In the genomic region with DNA sequence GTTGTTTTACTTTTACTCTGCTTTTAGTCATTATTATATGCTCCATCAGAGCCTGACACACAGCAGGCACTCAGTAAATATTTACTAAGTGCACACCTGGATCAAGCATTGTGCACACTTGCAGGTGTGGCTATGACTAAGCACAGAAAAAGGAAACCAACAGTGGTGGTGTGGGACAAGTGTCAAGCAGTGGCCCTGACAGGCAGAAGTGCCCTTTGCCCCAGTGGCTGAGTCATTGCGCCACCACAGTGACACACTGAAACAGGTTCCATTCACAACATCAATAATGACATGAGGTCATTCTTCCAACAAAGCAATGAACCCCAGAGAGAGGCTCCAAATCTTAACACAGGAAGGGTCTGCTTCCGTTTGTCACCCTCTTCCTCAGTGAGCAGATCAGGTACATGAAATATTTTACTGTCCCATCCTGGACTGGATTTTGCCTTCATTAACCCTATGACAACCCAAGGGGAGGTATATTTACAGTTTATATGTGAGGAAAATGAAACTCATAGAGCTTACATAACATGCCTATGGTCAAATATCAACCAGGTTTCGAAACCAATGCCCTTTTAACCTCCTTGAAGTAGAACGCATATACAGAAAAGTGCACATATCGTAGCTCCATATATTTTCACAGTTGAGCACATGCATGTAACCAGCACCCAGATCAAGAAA, we compare ENCODE assay signal across 8 cellular contexts.
DNase-seq lines count a peak whose midpoint lies in the region; ATAC-seq, FAIRE-seq and TF ChIP-seq lines count a peak whose summit lies in the region.

No MANE protein-coding gene starts in this region.

- RAD21 ChIA-PET in GM12878 (lab: Charles Lee; ENCODE audit: unreplicated experiment) = no interaction called here

- H3K36me3 ChIP-seq in left ventricle myocardium inferior = no peaks in the 10 kb centered on the region
- H3K36me3 ChIP-seq in GM12878 (ENCODE audit: control insufficient read depth in 2 of 2, insufficient read depth in 2 of 2, low read length in 1 of 2) = no peaks in the 10 kb centered on the region
- no peaks in the 10 kb centered on the region for H3K36me3 ChIP-seq in psoas muscle (ENCODE audit: insufficient read depth in 1 of 2, low read depth in 1 of 2)

- H3K4me3 ChIP-seq in left ventricle myocardium inferior (no peak overlapping the region), GM12878 (no peak overlapping the region), psoas muscle (no peak overlapping the region)

- CTCF ChIA-PET in GM12878 (lab: Yijun Ruan, JAX) = interaction anchor here (0.9 kb wide), 1 partner anchor 307 kb away, joined by 3 read pairs; no protein-coding TSS in a partner anchor

- POLR2A ChIA-PET in GM12878 (lab: Charles Lee) = no interaction called here

- BruUV-seq in GM12878 (replicated peaks; lab: Mats Ljungman, UMichigan) = no TSS peak

- H2AFZ ChIP-seq in GM12878 (ENCODE audit: control insufficient read depth, low read depth, low read length) = no peak overlapping the region

- H3K79me2 ChIP-seq in GM12878 (ENCODE audit: control insufficient read depth, insufficient read depth, low read length) = no peaks in the 10 kb centered on the region

- H3K27me3 ChIP-seq in left ventricle myocardium inferior (ENCODE audit: low read depth) (no peaks in the 10 kb centered on the region), GM12878 (replicated peaks in 1 of 2; ENCODE audit: control insufficient read depth in 2 of 2, insufficient read depth in 2 of 2, low read length in 1 of 2) (no peaks in the 10 kb centered on the region), psoas muscle (ENCODE audit: insufficient read depth in 3 of 3, low read length in 2 of 3) (no peaks in the 10 kb centered on the region)

- H4K20me1 ChIP-seq in GM12878 (ENCODE audit: control insufficient read depth, insufficient read depth) = no peaks in the 10 kb centered on the region

- H3K4me1 ChIP-seq in left ventricle myocardium inferior (no peaks in the 10 kb centered on the region), GM12878 (ENCODE audit: control insufficient read depth, insufficient read depth, low read length) (peaks cover 7% of the 10 kb centered on the region), psoas muscle (peaks cover 35% of the 10 kb centered on the region)

- no peak overlapping the region for H3K27ac ChIP-seq in left ventricle myocardium inferior (replicated peaks)
- H3K27ac ChIP-seq in GM12878 (ENCODE audit: control insufficient read depth, insufficient read depth) = no peak overlapping the region
- H3K27ac ChIP-seq in psoas muscle = peak overlapping the region; percentile 83

- TF ChIP-seq CTCF in left ventricle myocardium inferior (IDR thresholded peaks at IDR 0.05; ENCODE audit: borderline replicate concordance) = no peak
- TF ChIP-seq CTCF in GM12878 (IDR thresholded peaks at IDR 0.05 in 2 of 3, conservative IDR thresholded peaks at IDR 0.05 in 1 of 3; ENCODE audit: control insufficient read depth in 2 of 3, extremely low read depth in 1 of 3, insufficient read depth in 1 of 3, low read depth in 3 of 3, low read length in 3 of 3) = no peak
- TF ChIP-seq CTCF in psoas muscle (IDR thresholded peaks at IDR 0.05) = no peak

- H3K4me2 ChIP-seq in GM12878 (ENCODE audit: control insufficient read depth, insufficient read depth) = peak overlapping the region; percentile 25

- DNase-seq in Right ventricle myocardium superior (peak; percentile 43), left ventricle myocardium inferior (no peak), NCI-H748 (lab: John Stamatoyannopoulos, UW; ENCODE audit: unreplicated experiment) (peak; percentile 98), GM12878 (ENCODE audit: low read depth, low spot score) (peak; percentile 41), psoas muscle (peak; percentile 47 to 60), NCI-H1436 treated with DMSO at 0.1 percent for 48 hours (lab: John Stamatoyannopoulos, UW) (no peak), posterior vena cava (ENCODE audit: low spot score) (no peak)

- TF ChIP-seq EP300 in GM12878 (IDR thresholded peaks at IDR 0.05; ENCODE audit: borderline replicate concordance in 1 of 2, control insufficient read depth in 1 of 2, low read depth in 2 of 2, low read length in 2 of 2) = peak in 1 of 2 experiments; percentile 58; a peak in 1 of 4 replicates

- ATAC-seq in Right ventricle myocardium superior (ENCODE audit: poor library complexity) (peak; percentile 69), HG03064 (IDR thresholded peaks at IDR 0.05; ENCODE audit: low read depth, unreplicated experiment) (peak; percentile 93), GM12878 (peak; percentile 94), psoas muscle (peak; percentile 66 to 78 (median 75))

- WGBS in GM12878 (ENCODE audit: insufficient coverage, insufficient replicate concordance, low lambda C conversion rate, missing lambda C conversion rate) = 38% methylated on average over 5 of the region's 5 CpGs
- WGBS in psoas muscle, 3 donors = 57 to 77% (median 71%) methylated on average over 5 of the region's 5 CpGs

- no peak overlapping the region for H3K9ac ChIP-seq in GM12878 (ENCODE audit: control insufficient read depth, insufficient read depth, low read length)

- intact Hi-C loops in Right ventricle myocardium superior (cut with DNase I) (no loop called here), left ventricle myocardium inferior (cut with micrococcal nuclease) (no loop called here), GM12878 (cut with micrococcal nuclease; ENCODE audit: unreplicated experiment) (loop anchor here (1.0 kb wide), 1 partner anchor 247 kb away; no protein-coding TSS in a partner anchor), psoas muscle (cut with DNase I) (no loop called here), posterior vena cava (cut with DNase I) (no loop called here)

- FAIRE-seq in GM12878 (lab: Jason Lieb, UNC) = peak; percentile 80

- SMC1A ChIA-PET in GM12878 (lab: Charles Lee; ENCODE audit: uncharacterized antibody, unreplicated experiment) = no interaction called here

- no peak for TF ChIP-seq RAD21 in GM12878 (IDR thresholded peaks at IDR 0.05; ENCODE audit: insufficient read depth, low read depth, low read length)

- no peaks in the 10 kb centered on the region for H3K9me3 ChIP-seq in left ventricle myocardium inferior (replicated peaks)
- no peaks in the 10 kb centered on the region for H3K9me3 ChIP-seq in GM12878 (replicated peaks; ENCODE audit: control insufficient read depth, insufficient read depth, low read length)
- H3K9me3 ChIP-seq in psoas muscle = no peaks in the 10 kb centered on the region

- no peak for TF ChIP-seq POLR2A in GM12878 (IDR thresholded peaks at IDR 0.05; ENCODE audit: low read depth, low read length)

- in situ Hi-C loops in GM12878 (cut with MboI) = no loop called here

TF ChIP-seq in GM12878, 131 proteins besides CTCF, POLR2A, EP300 and RAD21 (continues in another document):
- TF ChIP-seq TCF3 (IDR thresholded peaks at IDR 0.05; ENCODE audit: borderline replicate concordance, insufficient read depth, low read depth, low read length) (0 out of 2 replicates have a peak, but pooled peaks have one; percentile 61), NBN (IDR thresholded peaks at IDR 0.05) (0 out of 2 replicates have a peak, but pooled peaks have one; percentile 37), TBL1XR1 (IDR thresholded peaks at IDR 0.05; ENCODE audit: low read depth, low read length) (no peak), MXI1 (IDR thresholded peaks at IDR 0.05; ENCODE audit: low read depth, low read length) (no peak), MEF2B (IDR thresholded peaks at IDR 0.05; ENCODE audit: partially characterized antibody, poor library complexity, severe bottlenecking) (peak; percentile 31), EGR1 (IDR thresholded peaks at IDR 0.05; ENCODE audit: borderline replicate concordance in 1 of 2, low read depth in 2 of 2, low read length in 2 of 2) (no peak), MYB (IDR thresholded peaks at IDR 0.05; ENCODE audit: borderline replicate concordance, low read depth, low read length) (no peak), MYC (IDR thresholded peaks at IDR 0.05; ENCODE audit: insufficient read depth, insufficient read length, insufficient replicate concordance, low read length, severe bottlenecking) (no peak), FOXM1 (IDR thresholded peaks at IDR 0.05; ENCODE audit: low read depth, low read length) (peak; percentile 62; the same call in 1 of the 2 replicates), HDGF (IDR thresholded peaks at IDR 0.05) (no peak), SUPT20H (IDR thresholded peaks at IDR 0.05; ENCODE audit: borderline replicate concordance, control insufficient read depth, low read depth, low read length) (no peak), FOXK2 (IDR thresholded peaks at IDR 0.05) (peak; percentile 30; the same call in 1 of the 2 replicates), CBX3 (IDR thresholded peaks at IDR 0.05; ENCODE audit: borderline replicate concordance, low read depth) (no peak), TCF7 (IDR thresholded peaks at IDR 0.05; ENCODE audit: borderline replicate concordance) (0 out of 2 replicates have a peak, but pooled peaks have one; percentile 17), ZBTB11 (CRISPR knock-in tag; IDR thresholded peaks at IDR 0.05) (no peak), RFX5 (IDR thresholded peaks at IDR 0.05; ENCODE audit: low read depth, low read length) (no peak), RBBP5 (conservative IDR thresholded peaks at IDR 0.05) (no peak), HDAC2 (IDR thresholded peaks at IDR 0.05) (no peak), KDM1A (IDR thresholded peaks at IDR 0.05; ENCODE audit: borderline replicate concordance) (no peak)

Comparison
In these comparisons a context has a peak if more than half of its experiments do, and no peak if none do; other contexts are left out.
1. DNase-seq: peak in Right ventricle myocardium superior (single experiment), NCI-H748 (single experiment), GM12878 (single experiment) and psoas muscle (2 of 2); none in left ventricle myocardium inferior (single experiment), NCI-H1436 treated with DMSO at 0.1 percent for 48 hours (single experiment) and posterior vena cava (single experiment).
2. Peak in every context shown above with its lines, with median percentiles within 50 percentile points of each other: ATAC-seq.